Comparison of ENCODE assay signal across 20 cellular contexts in the genomic region with DNA sequence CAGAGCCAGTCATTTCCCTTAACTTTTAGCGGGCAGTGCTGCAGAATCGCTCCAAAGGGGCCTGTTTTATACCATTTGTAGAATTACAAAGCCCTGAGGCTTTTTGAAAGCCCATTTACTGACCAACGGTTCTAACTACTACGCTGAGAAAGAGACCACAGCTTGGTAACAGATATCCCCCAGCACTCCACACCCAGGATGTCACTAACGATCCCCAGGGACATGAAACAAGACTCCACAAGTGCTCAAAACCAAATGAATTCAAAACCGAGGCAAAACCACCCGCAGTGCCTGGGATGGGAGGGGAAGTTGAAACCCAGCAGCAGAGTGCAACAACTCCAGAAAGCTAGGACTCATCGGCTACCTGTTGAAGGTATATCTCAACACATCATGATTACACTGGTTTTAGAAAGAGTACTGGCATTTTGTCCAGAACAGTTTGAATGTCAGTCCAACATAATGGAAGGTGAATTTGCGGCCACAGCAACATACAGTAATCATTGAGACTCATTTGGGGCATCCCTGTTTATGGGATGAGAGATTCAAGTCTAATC. TPM values are rescaled to one million over a fixed set of nuclear protein-coding genes. Genes with fewer than 3 reads are reported as not detected.
"Had no signal": no experiment of that assay in that cellular context is flagged by ENCODE, and none has a peak within 500 bp of the region (broad histone marks: within the 10 kb centered on the region; RNA-seq: fewer than 3 reads in every experiment).

No MANE protein-coding gene starts in this region.

- H3K27me3 Mint-ChIP-seq: dendritic cell treated with granulocyte-macrophage colony-stimulating factor and Interleukin-4, amounts not matched to agents 40 ng/mL and 50 ng/mL, for 4 days had no signal

- H3K9me3 ChIP-seq: lower lobe of right lung, psoas muscle, right lobe of liver, suprapubic skin, upper lobe of left lung had no signal

- H3K4me1 ChIP-seq: lower lobe of right lung, psoas muscle, right lobe of liver, suprapubic skin, upper lobe of left lung had no signal

- DNase-seq: activated CD4-positive, CD25-positive, alpha-beta regulatory T cell treated with anti-CD3 and anti-CD28 coated beads, Interleukin-2, amount 50 U/mL, for 72 hours; activated naive CD4-positive, alpha-beta T cell treated with Interleukin-2 at 50 U/mL for 16 hours; aorta; cerebellar nuclear complex; effector memory CD8-positive, alpha-beta T cell; foreskin melanocyte; head of caudate nucleus; left colon; lower lobe of right lung; nephron progenitor cell; psoas muscle; right lobe of liver; T1000; upper lobe of left lung had no signal

- ATAC-seq: effector memory CD8-positive, alpha-beta T cell; left colon; lower lobe of right lung; psoas muscle; right lobe of liver had no signal

- H3K4me3 ChIP-seq: lower lobe of right lung, psoas muscle, right lobe of liver, suprapubic skin, upper lobe of left lung had no signal

- H3K27ac Mint-ChIP-seq: activated T-helper 1 cell treated with anti-CD3 and anti-CD28 coated beads, Interleukin-12 subunit alpha, Interleukin-12 subunit beta, Interleukin-2, Interleukin-4 antibody, amounts not matched to agents 30 ng/mL and 10 ng/mL and 1 ng/mL, durations not matched to agents 14 hours and 24 hours and 36 hours; dendritic cell treated with granulocyte-macrophage colony-stimulating factor and Interleukin-4, amounts not matched to agents 40 ng/mL and 50 ng/mL, for 4 days; effector memory CD8-positive, alpha-beta T cell; nephron progenitor cell; stimulated activated naive CD8-positive, alpha-beta T cell treated with anti-CD3 and anti-CD28 coated beads, Interleukin-15, Interleukin-2, amounts not matched to agents 100 ng/mL and 50 ng/mL, for 24 hours had no signal

- H3K36me3 ChIP-seq: lower lobe of right lung, right lobe of liver, suprapubic skin, upper lobe of left lung had no signal

- H3K27me3 ChIP-seq: right lobe of liver, upper lobe of left lung had no signal

- H3K4me3 Mint-ChIP-seq: activated T-helper 1 cell treated with anti-CD3 and anti-CD28 coated beads, Interleukin-12 subunit alpha, Interleukin-12 subunit beta, Interleukin-2, Interleukin-4 antibody, amounts not matched to agents 30 ng/mL and 10 ng/mL and 1 ng/mL, durations not matched to agents 14 hours and 24 hours and 36 hours; dendritic cell treated with granulocyte-macrophage colony-stimulating factor and Interleukin-4, amounts not matched to agents 40 ng/mL and 50 ng/mL, for 4 days; effector memory CD8-positive, alpha-beta T cell; nephron progenitor cell; stimulated activated naive CD8-positive, alpha-beta T cell treated with anti-CD3 and anti-CD28 coated beads, Interleukin-15, Interleukin-2, amounts not matched to agents 100 ng/mL and 50 ng/mL, for 24 hours had no signal

- H3K27ac ChIP-seq: epithelial cell of prostate, lower lobe of right lung, psoas muscle, right lobe of liver, suprapubic skin, upper lobe of left lung had no signal

- H3K9me3 Mint-ChIP-seq: activated T-helper 1 cell treated with anti-CD3 and anti-CD28 coated beads, Interleukin-12 subunit alpha, Interleukin-12 subunit beta, Interleukin-2, Interleukin-4 antibody, amounts not matched to agents 30 ng/mL and 10 ng/mL and 1 ng/mL, durations not matched to agents 14 hours and 24 hours and 36 hours; dendritic cell treated with granulocyte-macrophage colony-stimulating factor and Interleukin-4, amounts not matched to agents 40 ng/mL and 50 ng/mL, for 4 days; effector memory CD8-positive, alpha-beta T cell; stimulated activated naive CD8-positive, alpha-beta T cell treated with anti-CD3 and anti-CD28 coated beads, Interleukin-15, Interleukin-2, amounts not matched to agents 100 ng/mL and 50 ng/mL, for 24 hours had no signal

RNA-seq across cellular contexts. Expression of a gene that starts 33.6 kb away (rescaled TPM):
- total RNA-seq: left colon had no signal
- polyA plus RNA-seq: aorta, fibroblast of lung, psoas muscle had no signal
